In genomic region chr6:158023597-158023939, GRCh38 we compare ENCODE assay signal across 23 cellular contexts. TPM values are rescaled to one million over a fixed set of nuclear protein-coding genes. Genes with fewer than 3 reads are reported as not detected.
DNase-seq lines count a peak whose midpoint lies in the region; ATAC-seq and TF ChIP-seq lines count a peak whose summit lies in the region.
"Had no signal": no experiment of that assay in that cellular context is flagged by ENCODE, and none has a peak within 500 bp of the region (broad histone marks: within the 10 kb centered on the region; RNA-seq: fewer than 3 reads in every experiment).

No MANE protein-coding gene starts in this region.

- H3K36me3 ChIP-seq in mesendoderm (ENCODE audit: control insufficient read depth, insufficient read depth, low read length) (no peaks in the 10 kb centered on the region), spleen (peaks cover 0 to 21% (median 0%) of the 10 kb centered on the region in 6 donors)
- H3K36me3 ChIP-seq: left ventricle myocardium inferior, tibial nerve had no signal

- no peak overlapping the region for H3K23ac ChIP-seq in mesendoderm (ENCODE audit: low read length)

- no peaks in the 10 kb centered on the region for H3K79me2 ChIP-seq in mesendoderm (ENCODE audit: control insufficient read depth, insufficient read depth, low read length)

- no peak overlapping the region for H2BK15ac ChIP-seq in mesendoderm (replicated peaks; ENCODE audit: low read depth)

- ATAC-seq in GM18873 (IDR thresholded peaks at IDR 0.05; ENCODE audit: low FRiP score, unreplicated experiment) = no peak
- ATAC-seq: activated CD8-positive, alpha-beta memory T cell treated with anti-CD3 and anti-CD28 coated beads, Interleukin-2, amount 10 ng/mL, durations not matched to agents 7 days and 5 days; activated T-cell treated with anti-CD3 and anti-CD28 coated beads, Interleukin-2, amount 50 U/mL, for 4 hours; PC-3; right cardiac atrium; Right ventricle myocardium inferior; SK-N-SH treated with all-trans-retinoic acid at 6 μM for 48 hours had no signal

- DNase-seq in DMS153 (lab: John Stamatoyannopoulos, UW) (peak; percentile 85), HuH-7 (ENCODE audit: low spot score) (peak; percentile 69), NCI-H69 (lab: John Stamatoyannopoulos, UW) (peak; percentile 86), mesendoderm (no peak), HCEC 1CT (no peak), spleen (no peak)
- DNase-seq: activated CD4-positive, alpha-beta T cell treated with anti-CD3 and anti-CD28 coated beads, Interleukin-2, amount 50 U/mL, for 4 hours; activated CD8-positive, alpha-beta memory T cell treated with anti-CD3 and anti-CD28 coated beads, Interleukin-2, amount 10 ng/mL, durations not matched to agents 7 days and 5 days; activated gamma-delta T cell treated with Interleukin-2 at 50 U/mL for 16 hours; activated T-cell treated with anti-CD3 and anti-CD28 coated beads, Interleukin-2, amount 50 U/mL, for 4 hours; C1 segment of cervical spinal cord; central memory CD4-positive, alpha-beta T cell; DMS53; MV-4-11; PC-3; right cardiac atrium; stimulated activated CD4-positive, alpha-beta T cell treated with anti-CD3 and anti-CD28 coated beads, Interleukin-2, amount 100 ng/mL, for 24 hours; stimulated activated CD8-positive, alpha-beta memory T cell treated with anti-CD3 and anti-CD28 coated beads, Interleukin-4, amount 100 ng/mL, for 48 hours had no signal

- no peak overlapping the region for H2BK5ac ChIP-seq in mesendoderm (ENCODE audit: low read length)

- no peak overlapping the region for H3K9ac ChIP-seq in mesendoderm (ENCODE audit: low read length)

- intact Hi-C loops in spleen (cut with DNase I; ENCODE audit: low total_unique reads) = no loop called here

- H3K18ac ChIP-seq in mesendoderm (ENCODE audit: low read length) = no peak overlapping the region

- no peak overlapping the region for H3K27ac ChIP-seq in mesendoderm (ENCODE audit: low read depth, low read length)
- H3K27ac ChIP-seq in spleen = no peak overlapping the region
- H3K27ac ChIP-seq: left ventricle myocardium inferior, tibial nerve had no signal

- no CpG with 5 or more reads among the region's 5 CpGs for WGBS in mesendoderm (ENCODE audit: extremely low coverage, insufficient coverage, low lambda C conversion rate)
- 90 to 94% (median 92%) methylated on average over 5 of the region's 5 CpGs for WGBS in spleen, 5 donors

- H2AK5ac ChIP-seq in mesendoderm (ENCODE audit: low read length) = no peak overlapping the region

- no peak overlapping the region for H2BK120ac ChIP-seq in mesendoderm (ENCODE audit: low read depth, low read length)

- H3K4me2 ChIP-seq in mesendoderm (ENCODE audit: low read length) = no peak overlapping the region

- no peak overlapping the region for H3K4ac ChIP-seq in mesendoderm (ENCODE audit: low read depth, low read length)

- no peak overlapping the region for H4K8ac ChIP-seq in mesendoderm (ENCODE audit: low read depth, low read length)

- H3K56ac ChIP-seq in mesendoderm (ENCODE audit: low read length) = peak overlapping the region; percentile 22

- H3K9me3 ChIP-seq in spleen = no peaks in the 10 kb centered on the region
- H3K9me3 ChIP-seq: left ventricle myocardium inferior, tibial nerve had no signal

- no peaks in the 10 kb centered on the region for H3K79me1 ChIP-seq in mesendoderm (ENCODE audit: low read length)

- peaks cover 3% of the 10 kb centered on the region for H3K4me1 ChIP-seq in mesendoderm (ENCODE audit: control insufficient read depth, low read depth, low read length)
- peaks cover 17 to 60% (median 46%) of the 10 kb centered on the region in 6 donors for H3K4me1 ChIP-seq in spleen

- H3K4me3 ChIP-seq in mesendoderm (ENCODE audit: low read length) (no peak overlapping the region), spleen (no peak overlapping the region)
- H3K4me3 ChIP-seq: left ventricle myocardium inferior, tibial nerve had no signal

- TF ChIP-seq POLR2A in spleen (IDR thresholded peaks at IDR 0.05) = no peak

- H3K27me3 ChIP-seq in mesendoderm (ENCODE audit: insufficient read depth, low read length, poor library complexity) (no peaks in the 10 kb centered on the region), spleen (replicated peaks in 1 of 7) (no peaks in the 10 kb centered on the region)
- H3K27me3 ChIP-seq: tibial nerve had no signal

- no peak for TF ChIP-seq CTCF in spleen (IDR thresholded peaks at IDR 0.05 in 8 of 11, conservative IDR thresholded peaks at IDR 0.05 in 3 of 11)

- H4K5ac ChIP-seq in mesendoderm (ENCODE audit: low read length) = no peak overlapping the region

RNA-seq across cellular contexts. Expression of gene SYNJ2, which starts 41.9 kb away (rescaled TPM):
- polyA plus RNA-seq in mesendoderm (2013, experiment 1 of 2) = 11.5 TPM
- 11.6 TPM for polyA plus RNA-seq in mesendoderm (2013, experiment 2 of 2)
- total RNA-seq in spleen = 10 to 100 TPM in 5 of 7 donors, 1 to 10 TPM in 2; 6.7 to 34.0 (median 11.9) TPM
- 1 to 10 TPM; 2.4 to 2.8 (median 2.6) TPM for polyA plus RNA-seq in spleen

Comparison
In these comparisons a context has a peak if more than half of its experiments do, and no peak if none do; other contexts are left out.
1. DNase-seq: peak in DMS153 (single experiment), HuH-7 (single experiment) and NCI-H69 (single experiment); none in mesendoderm (single experiment), HCEC 1CT (single experiment) and spleen (single experiment).